9 cellular contexts compared by ENCODE assay signal in genomic region chr10:88886557-88886956, GRCh38. TPM values are rescaled to one million over a fixed set of nuclear protein-coding genes. Genes with fewer than 3 reads are reported as not detected.
DNase-seq lines count a peak whose midpoint lies in the region; ATAC-seq lines count a peak whose summit lies in the region.
"Had no signal": no experiment of that assay in that cellular context is flagged by ENCODE, and none has a peak within 500 bp of the region (broad histone marks: within the 10 kb centered on the region; RNA-seq: fewer than 3 reads in every experiment).

No MANE protein-coding gene starts in this region.

- H3K27ac Mint-ChIP-seq in activated naive CD8-positive, alpha-beta T cell treated with anti-CD3 and anti-CD28 coated beads, Interleukin-2, amount 10 ng/mL, durations not matched to agents 7 days and 5 days = no peak overlapping the region
- H3K27ac Mint-ChIP-seq in CD8-positive, alpha-beta memory T cell = no peak overlapping the region

- H3K27me3 ChIP-seq in CD8-positive, alpha-beta memory T cell (ENCODE audit: insufficient read depth, low read length, poor library complexity, severe bottlenecking) = no peaks in the 10 kb centered on the region

- no peak overlapping the region for H3K4me3 Mint-ChIP-seq in activated naive CD8-positive, alpha-beta T cell treated with anti-CD3 and anti-CD28 coated beads, Interleukin-2, amount 10 ng/mL, durations not matched to agents 7 days and 5 days
- H3K4me3 Mint-ChIP-seq in CD8-positive, alpha-beta memory T cell = peak overlapping the region in 1 of 7 donors; percentile 21
- H3K4me3 Mint-ChIP-seq: naive thymus-derived CD8-positive, alpha-beta T cell had no signal

- no peak for DNase-seq in activated naive CD8-positive, alpha-beta T cell treated with anti-CD3 and anti-CD28 coated beads, Interleukin-2, amount 10 ng/mL, durations not matched to agents 7 days and 5 days
- DNase-seq in HK-2 (ENCODE audit: unreplicated experiment) (no peak), KG1 (lab: John Stamatoyannopoulos, UW) (no peak)
- no peak for DNase-seq in CD8-positive, alpha-beta memory T cell
- DNase-seq: MV-4-11; naive thymus-derived CD8-positive, alpha-beta T cell had no signal

- H3K9me3 ChIP-seq in CD8-positive, alpha-beta memory T cell (ENCODE audit: low read length) = no peaks in the 10 kb centered on the region

- H3K4me1 ChIP-seq in CD8-positive, alpha-beta memory T cell (ENCODE audit: insufficient read depth, low read length) = peaks cover 64% of the 10 kb centered on the region

- no peaks in the 10 kb centered on the region for H3K9me3 Mint-ChIP-seq in activated naive CD8-positive, alpha-beta T cell treated with anti-CD3 and anti-CD28 coated beads, Interleukin-2, amount 10 ng/mL, durations not matched to agents 7 days and 5 days
- no peaks in the 10 kb centered on the region for H3K9me3 Mint-ChIP-seq in CD8-positive, alpha-beta memory T cell
- H3K9me3 Mint-ChIP-seq: naive thymus-derived CD8-positive, alpha-beta T cell had no signal

- H3K36me3 ChIP-seq in CD8-positive, alpha-beta memory T cell (ENCODE audit: insufficient read depth, low read length) = no peaks in the 10 kb centered on the region

- peaks cover 54% of the 10 kb centered on the region for H3K36me3 Mint-ChIP-seq in activated naive CD8-positive, alpha-beta T cell treated with anti-CD3 and anti-CD28 coated beads, Interleukin-2, amount 10 ng/mL, durations not matched to agents 7 days and 5 days
- H3K36me3 Mint-ChIP-seq in CD8-positive, alpha-beta memory T cell = peaks cover 0 to 2% (median 1%) of the 10 kb centered on the region in 3 donors

- no peak overlapping the region for H3K4me3 ChIP-seq in CD8-positive, alpha-beta memory T cell (ENCODE audit: low read length)

- no peak overlapping the region for H3K27ac ChIP-seq in CD8-positive, alpha-beta memory T cell (ENCODE audit: low read depth, low read length)

- CTCF ChIA-PET in CD8-positive, alpha-beta memory T cell (lab: Charles Lee) = interaction anchor here (1.0 to 1.9 kb wide), 2 partner anchors 51 to 303 kb away, joined by 3 to 4 read pairs; partner anchors contain the start of gene RNLS

- H3K4me1 Mint-ChIP-seq in activated naive CD8-positive, alpha-beta T cell treated with anti-CD3 and anti-CD28 coated beads, Interleukin-2, amount 10 ng/mL, durations not matched to agents 7 days and 5 days = peaks cover 65% of the 10 kb centered on the region
- peaks cover 80 to 99% (median 96%) of the 10 kb centered on the region in 3 donors for H3K4me1 Mint-ChIP-seq in CD8-positive, alpha-beta memory T cell

- H3K27me3 Mint-ChIP-seq in activated naive CD8-positive, alpha-beta T cell treated with anti-CD3 and anti-CD28 coated beads, Interleukin-2, amount 10 ng/mL, durations not matched to agents 7 days and 5 days = no peaks in the 10 kb centered on the region
- H3K27me3 Mint-ChIP-seq in CD8-positive, alpha-beta memory T cell = no peaks in the 10 kb centered on the region
- H3K27me3 Mint-ChIP-seq: naive thymus-derived CD8-positive, alpha-beta T cell had no signal

- POLR2A ChIA-PET in activated naive CD8-positive, alpha-beta T cell treated with anti-CD3 and anti-CD28 coated beads, Interleukin-2, amount 10 ng/mL, durations not matched to agents 7 days and 5 days (lab: Charles Lee) = no interaction called here
- POLR2A ChIA-PET in CD8-positive, alpha-beta memory T cell (lab: Charles Lee) = no interaction called here

- ATAC-seq in GM18498 (IDR thresholded peaks at IDR 0.05; ENCODE audit: unreplicated experiment) (peak; percentile 66), GM19351 (IDR thresholded peaks at IDR 0.05; ENCODE audit: unreplicated experiment) (peak; percentile 62), HG03045 (IDR thresholded peaks at IDR 0.05; ENCODE audit: unreplicated experiment) (peak; percentile 47)
- peak; percentile 33 for ATAC-seq in activated naive CD8-positive, alpha-beta T cell treated with anti-CD3 and anti-CD28 coated beads, Interleukin-2, amount 10 ng/mL, durations not matched to agents 7 days and 5 days (ENCODE audit: low read depth)
- ATAC-seq: naive thymus-derived CD8-positive, alpha-beta T cell had no signal

RNA-seq across cellular contexts. Expression of gene STAMBPL1, which starts 6.5 kb away (rescaled TPM):
- total RNA-seq in activated naive CD8-positive, alpha-beta T cell treated with anti-CD3 and anti-CD28 coated beads, Interleukin-2, amount 10 ng/mL, durations not matched to agents 7 days and 5 days = 10 to 100 TPM; 48.3 to 54.0 TPM
- total RNA-seq in CD8-positive, alpha-beta memory T cell = 10 to 100 TPM; 22.3 to 24.7 TPM
- 10.6 TPM for polyA plus RNA-seq in CD8-positive, alpha-beta memory T cell

RNA-seq across cellular contexts. Expression of gene ANKRD22, which starts 34.9 kb away (rescaled TPM):
- total RNA-seq in activated naive CD8-positive, alpha-beta T cell treated with anti-CD3 and anti-CD28 coated beads, Interleukin-2, amount 10 ng/mL, durations not matched to agents 7 days and 5 days = not detected
- total RNA-seq in CD8-positive, alpha-beta memory T cell = not detected
- 0.63 TPM for polyA plus RNA-seq in CD8-positive, alpha-beta memory T cell
